ENCODE assay signal across 9 cellular contexts in the genomic region with DNA sequence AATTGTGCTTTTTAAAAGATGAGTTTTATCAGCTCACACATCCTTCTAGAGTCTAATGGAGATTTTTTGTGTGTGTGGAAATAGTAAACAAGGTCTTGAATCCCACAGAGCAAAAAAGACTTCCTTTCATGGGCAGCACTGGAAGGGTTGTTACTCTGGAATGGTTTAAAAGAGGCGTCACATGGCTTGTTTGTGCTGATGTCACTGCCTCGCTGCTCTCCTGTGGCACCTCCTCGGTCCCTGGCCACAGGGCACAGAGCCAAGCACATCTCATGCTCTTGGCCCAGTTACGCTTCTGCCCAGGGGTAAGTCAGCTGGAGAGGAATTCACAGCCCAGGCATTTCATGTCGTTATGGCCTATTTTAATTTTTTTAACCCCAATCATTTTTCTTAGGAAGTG. TPM values are rescaled to one million over a fixed set of nuclear protein-coding genes. Genes with fewer than 3 reads are reported as not detected.
DNase-seq lines count a peak whose midpoint lies in the region; ATAC-seq, FAIRE-seq and TF ChIP-seq lines count a peak whose summit lies in the region.
"Had no signal": no experiment of that assay in that cellular context is flagged by ENCODE, and none has a peak within 500 bp of the region (broad histone marks: within the 10 kb centered on the region; RNA-seq: fewer than 3 reads in every experiment).

No MANE protein-coding gene starts in this region.

- H3K27ac ChIP-seq in SK-N-SH (ENCODE audit: low read depth in 2 of 2, low read length in 1 of 2) (no peak overlapping the region; a peak in 1 of 4 replicates), prostate gland (peak overlapping the region; percentile 80 to 84)

- no peaks in the 10 kb centered on the region for H3K9me2 ChIP-seq in SK-N-SH

- no peaks in the 10 kb centered on the region for H4K20me1 ChIP-seq in SK-N-SH (ENCODE audit: insufficient read depth)

- H3K4me3 ChIP-seq in SK-N-SH (ENCODE audit: low read depth in 2 of 2, low read length in 1 of 2) (no peak overlapping the region), prostate gland (no peak overlapping the region)

- intact Hi-C loops in prostate gland (cut with DNase I) = no loop called here

- TF ChIP-seq RAD21 in SK-N-SH (IDR thresholded peaks at IDR 0.05; ENCODE audit: low read length) = no peak

- H2AFZ ChIP-seq in SK-N-SH (ENCODE audit: low read depth) = no peak overlapping the region

- no peak overlapping the region for H3K9ac ChIP-seq in SK-N-SH

- H3K36me3 ChIP-seq in SK-N-SH (replicated peaks in 1 of 2; ENCODE audit: control insufficient read depth in 1 of 2, insufficient read depth in 2 of 2, low read length in 1 of 2) (peaks cover 0 to 37% of the 10 kb centered on the region in 2 experiments), prostate gland (peaks cover 5 to 10% of the 10 kb centered on the region in 2 donors)

- H3K4me2 ChIP-seq in SK-N-SH = no peak overlapping the region

- no peak for TF ChIP-seq EP300 in SK-N-SH (IDR thresholded peaks at IDR 0.05; ENCODE audit: borderline replicate concordance in 1 of 2, low read depth in 1 of 2, low read length in 1 of 2)

- H3K79me2 ChIP-seq in SK-N-SH (ENCODE audit: insufficient read depth) = no peaks in the 10 kb centered on the region

- no peak for FAIRE-seq in frontal cortex (lab: Jason Lieb, UNC)
- no peak for FAIRE-seq in GM12892 (lab: Jason Lieb, UNC)

- CTCF ChIA-PET in SK-N-SH (lab: Yijun Ruan, JAX) = no interaction called here

- TF ChIP-seq CTCF in SK-N-SH (IDR thresholded peaks at IDR 0.05) (no peak), prostate gland (IDR thresholded peaks at IDR 0.05) (no peak)

- peak; percentile 42 for DNase-seq in COLO829 (ENCODE audit: low spot score)
- peak; percentile 72 for DNase-seq in SK-N-SH
- DNase-seq in frontal cortex (ENCODE audit: low spot score in 2 of 2) = peak; percentile 54 to 59
- peak; percentile 78 for DNase-seq in prostate gland (ENCODE audit: low spot score)
- no peak for DNase-seq in GM12892 (ENCODE audit: insufficient read length)
- no peak for DNase-seq in iPS-NIHi11 (ENCODE audit: low spot score)
- DNase-seq in CD1c-positive myeloid dendritic cell (ENCODE audit: extremely low spot score) = no peak

- H3K4me1 ChIP-seq in SK-N-SH (ENCODE audit: control insufficient read depth in 1 of 2, insufficient read depth in 2 of 2, low read depth in 1 of 2, low read length in 1 of 2) = peaks cover 0 to 15% of the 10 kb centered on the region in 2 experiments; a peak in 1 of 4 replicates
- peaks cover 22% of the 10 kb centered on the region for H3K4me1 ChIP-seq in prostate gland (replicated peaks)

- TF ChIP-seq POLR2A in prostate gland (IDR thresholded peaks at IDR 0.05) = no peak
- no peak for TF ChIP-seq POLR2A in GM12892 (IDR thresholded peaks at IDR 0.05; ENCODE audit: low read depth, low read length)

- H3F3A ChIP-seq in SK-N-SH (replicated peaks; ENCODE audit: insufficient read depth) = no peaks in the 10 kb centered on the region

- POLR2A ChIA-PET in SK-N-SH (lab: Yijun Ruan, JAX) = no interaction called here

- H3K27me3 ChIP-seq in SK-N-SH (ENCODE audit: insufficient read depth) = no peaks in the 10 kb centered on the region
- no peaks in the 10 kb centered on the region for H3K27me3 ChIP-seq in prostate gland (replicated peaks; ENCODE audit: insufficient read depth)

- H3K9me3 ChIP-seq in SK-N-SH = no peaks in the 10 kb centered on the region
- H3K9me3 ChIP-seq in prostate gland = no peaks in the 10 kb centered on the region

- ATAC-seq in HG02610 (IDR thresholded peaks at IDR 0.05; ENCODE audit: unreplicated experiment) = no peak

- 66% methylated on average over 5 of the region's 5 CpGs for WGBS in SK-N-SH (ENCODE audit: low lambda C conversion rate)
- WGBS in prostate gland = 12% methylated on average over 5 of the region's 5 CpGs

TF ChIP-seq in SK-N-SH, 30 proteins besides CTCF, POLR2A, EP300 and RAD21:
- TF ChIP-seq MXI1 (IDR thresholded peaks at IDR 0.05; ENCODE audit: low read depth, low read length) (0 out of 2 replicates have a peak, but pooled peaks have one; percentile 40), NFIC (IDR thresholded peaks at IDR 0.05; ENCODE audit: borderline replicate concordance) (peak; percentile 48; the same call in 1 of the 2 replicates), EZH2phosphoT487 (IDR thresholded peaks at IDR 0.05; ENCODE audit: borderline replicate concordance, low read depth) (no peak)
- TF ChIP-seq, protein P1, sequence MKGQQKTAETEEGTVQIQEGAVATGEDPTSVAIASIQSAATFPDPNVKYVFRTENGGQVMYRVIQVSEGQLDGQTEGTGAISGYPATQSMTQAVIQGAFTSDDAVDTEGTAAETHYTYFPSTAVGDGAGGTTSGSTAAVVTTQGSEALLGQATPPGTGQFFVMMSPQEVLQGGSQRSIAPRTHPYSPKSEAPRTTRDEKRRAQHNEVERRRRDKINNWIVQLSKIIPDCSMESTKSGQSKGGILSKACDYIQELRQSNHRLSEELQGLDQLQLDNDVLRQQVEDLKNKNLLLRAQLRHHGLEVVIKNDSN (IDR thresholded peaks at IDR 0.05; ENCODE audit: borderline replicate concordance, low read depth) = peak; percentile 8; the same call in 1 of the 2 replicates

RNA-seq across cellular contexts. Expression of a gene that starts 53.2 kb away (rescaled TPM):
- not detected in 2 replicates for polyA plus RNA-seq in SK-N-SH (2012; rRNA removed)
- polyA plus RNA-seq in SK-N-SH (2012; cell fraction: cytosol; rRNA removed) = not detected in 2 replicates
- 0.07 and 0.26 TPM in 2 replicates for polyA plus RNA-seq in SK-N-SH (2012; cell fraction: nucleus; rRNA removed)
- total RNA-seq in frontal cortex (not detected), prostate gland (under 1 TPM in 1 of 2 donors, not detected in 1; 0.97 TPM)
- not detected for polyA plus RNA-seq in GM12892 (2012; ENCODE audit: missing spikeins)
- polyA plus RNA-seq: neural cell had no signal

Comparison
In these comparisons a context has a peak if more than half of its experiments do, and no peak if none do; other contexts are left out.
1. DNase-seq: peak in COLO829 (single experiment), SK-N-SH (single experiment), frontal cortex (2 of 2) and prostate gland (single experiment); none in GM12892 (single experiment), iPS-NIHi11 (single experiment) and CD1c-positive myeloid dendritic cell (single experiment).
2. H3K27ac ChIP-seq: peak in prostate gland (2 of 2); none in SK-N-SH (0 of 2).